11 cellular contexts compared by ENCODE assay signal in the genomic region with DNA sequence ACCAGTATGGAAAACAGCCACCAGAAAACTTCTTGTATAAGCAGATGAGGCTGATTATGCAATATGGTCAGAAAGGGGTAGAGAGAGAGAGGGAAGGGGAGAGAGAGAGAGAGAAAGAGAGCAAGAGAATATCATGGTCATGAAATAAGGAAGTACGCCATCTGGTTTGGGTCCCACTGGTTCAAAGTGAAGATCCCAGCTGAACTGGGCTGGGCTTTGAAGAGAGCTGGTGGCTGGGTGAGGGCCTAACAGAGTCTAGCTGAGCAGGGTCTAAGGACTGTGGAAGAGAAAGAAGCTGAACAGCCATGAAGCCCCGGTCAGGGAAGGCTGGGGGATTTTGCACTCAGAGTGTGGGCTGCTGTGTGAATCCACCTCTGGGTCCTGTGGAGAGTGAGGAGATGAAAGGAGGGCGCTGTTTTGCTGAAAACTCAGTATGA. TPM values are rescaled to one million over a fixed set of nuclear protein-coding genes. Genes with fewer than 3 reads are reported as not detected.
DNase-seq lines count a peak whose midpoint lies in the region; ATAC-seq and TF ChIP-seq lines count a peak whose summit lies in the region.
"Had no signal": no experiment of that assay in that cellular context is flagged by ENCODE, and none has a peak within 500 bp of the region (broad histone marks: within the 10 kb centered on the region; RNA-seq: fewer than 3 reads in every experiment).

No MANE protein-coding gene starts in this region.

- no peak for DNase-seq in CD4-positive, alpha-beta T cell
- DNase-seq in KBM-7 (peak; percentile 94), activated B cell treated with CpG ODN at 0.5 μM for 24 hours (no peak), memory B cell (ENCODE audit: low spot score in 2 of 2) (no peak), NCI-H146 (lab: John Stamatoyannopoulos, UW) (no peak), NCI-H1048 (lab: John Stamatoyannopoulos, UW) (no peak), gastrocnemius medialis (no peak)
- DNase-seq in NK-92 treated with Interleukin-12 subunit alpha and Interleukin-12 subunit beta, amount 100 ng/mL, for 24 hours (lab: John Stamatoyannopoulos, UW): no peak
- DNase-seq: NCI-H345; stimulated activated CD4-positive, alpha-beta T cell treated with anti-CD3 and anti-CD28 coated beads, Interleukin-2, amount 100 ng/mL, for 48 hours had no signal

- H3K4me1 Mint-ChIP-seq in CD4-positive, alpha-beta T cell (ENCODE audit: low read depth): peaks cover 93% of the 10 kb centered on the region
- peaks cover 92% of the 10 kb centered on the region for H3K4me1 Mint-ChIP-seq in activated B cell treated with CpG ODN at 0.5 μM for 24 hours
- peaks cover 60% of the 10 kb centered on the region for H3K4me1 Mint-ChIP-seq in memory B cell

- no peak for ATAC-seq in CD4-positive, alpha-beta T cell (ENCODE audit: poor library complexity)
- ATAC-seq in activated B cell treated with CpG ODN at 0.5 μM for 24 hours (ENCODE audit: low read depth) (no peak), memory B cell (ENCODE audit: low read depth) (peak; percentile 3), gastrocnemius medialis (no peak)

- no peaks in the 10 kb centered on the region for H3K9me3 Mint-ChIP-seq in CD4-positive, alpha-beta T cell
- H3K9me3 Mint-ChIP-seq in activated B cell treated with CpG ODN at 0.5 μM for 24 hours (no peaks in the 10 kb centered on the region), memory B cell (no peaks in the 10 kb centered on the region)

- TF ChIP-seq POLR2A in gastrocnemius medialis (IDR thresholded peaks at IDR 0.05): no peak

- no peaks in the 10 kb centered on the region for H3K9me3 ChIP-seq in CD4-positive, alpha-beta T cell (ENCODE audit: control insufficient read depth, low read length)
- no peaks in the 10 kb centered on the region for H3K9me3 ChIP-seq in gastrocnemius medialis

- POLR2A ChIA-PET in CD4-positive, alpha-beta T cell (lab: Charles Lee): interaction anchor here (0.7 to 3.6 kb wide), 6 partner anchors 10 to 183 kb away, joined by 3 to 24 read pairs (median 6); partner anchors contain the start of genes TBC1D2 and TRIM14
- POLR2A ChIA-PET in activated B cell treated with CpG ODN at 0.5 μM for 24 hours (lab: Charles Lee): interaction anchor here (1.0 kb wide), 1 partner anchor 152 kb away, joined by 3 read pairs; no protein-coding TSS in a partner anchor

- CTCF ChIA-PET in CD4-positive, alpha-beta T cell (lab: Charles Lee): interaction anchor here (1.0 to 3.4 kb wide), 3 partner anchors 14 to 121 kb away, joined by 3 to 26 read pairs (median 5); partner anchors contain the start of genes ANP32B and TRIM14
- CTCF ChIA-PET in activated B cell treated with CpG ODN at 0.5 μM for 24 hours (lab: Charles Lee): interaction anchor here (0.6 to 1.0 kb wide), 2 partner anchors 13 to 159 kb away, joined by 3 to 4 read pairs; no protein-coding TSS in a partner anchor

- H3K36me3 ChIP-seq in gastrocnemius medialis: no peaks in the 10 kb centered on the region

- H3K27me3 Mint-ChIP-seq in CD4-positive, alpha-beta T cell: no peaks in the 10 kb centered on the region
- H3K27me3 Mint-ChIP-seq in activated B cell treated with CpG ODN at 0.5 μM for 24 hours: no peaks in the 10 kb centered on the region
- no peaks in the 10 kb centered on the region for H3K27me3 Mint-ChIP-seq in memory B cell

- TF ChIP-seq CTCF in CD4-positive, alpha-beta T cell (IDR thresholded peaks at IDR 0.05): no peak
- TF ChIP-seq CTCF in activated B cell treated with CpG ODN at 0.5 μM for 24 hours (IDR thresholded peaks at IDR 0.05) (no peak), gastrocnemius medialis (IDR thresholded peaks at IDR 0.05 in 4 of 5, conservative IDR thresholded peaks at IDR 0.05 in 1 of 5) (no peak)

- intact Hi-C loops in CD4-positive, alpha-beta T cell (cut with DNase I, micrococcal nuclease): loop anchor here in 1 of 2 experiments (5.0 to 10.0 kb wide), 4 partner anchors 47 to 182 kb away; partner anchors contain the start of genes ANP32B, NANS, TBC1D2 and TRMO
- intact Hi-C loops in activated B cell treated with CpG ODN at 0.5 μM for 24 hours (cut with micrococcal nuclease): loop anchor here (10.0 kb wide), 1 partner anchor 470 kb away; the partner anchor contains the start of genes NCBP1 and TSTD2
- intact Hi-C loops in gastrocnemius medialis (cut with DNase I; ENCODE audit: low total_unique reads): no loop called here

- peaks cover 64% of the 10 kb centered on the region for H3K36me3 Mint-ChIP-seq in CD4-positive, alpha-beta T cell (ENCODE audit: low read depth)
- peaks cover 6% of the 10 kb centered on the region for H3K36me3 Mint-ChIP-seq in activated B cell treated with CpG ODN at 0.5 μM for 24 hours (ENCODE audit: low read depth)
- H3K36me3 Mint-ChIP-seq in memory B cell: peaks cover 10% of the 10 kb centered on the region

- H3K4me3 Mint-ChIP-seq in CD4-positive, alpha-beta T cell: peak overlapping the region; percentile 52
- peak overlapping the region; percentile 48 for H3K4me3 Mint-ChIP-seq in activated B cell treated with CpG ODN at 0.5 μM for 24 hours
- peak overlapping the region; percentile 50 for H3K4me3 Mint-ChIP-seq in memory B cell

- H3K27me3 ChIP-seq in CD4-positive, alpha-beta T cell (ENCODE audit: control insufficient read depth, insufficient read depth, low read length): no peaks in the 10 kb centered on the region
- H3K27me3 ChIP-seq in gastrocnemius medialis: no peaks in the 10 kb centered on the region
- H3K27me3 ChIP-seq: tibial nerve had no signal

- peak overlapping the region; percentile 51 for H3K27ac ChIP-seq in CD4-positive, alpha-beta T cell (ENCODE audit: low read depth, low read length)
- H3K27ac ChIP-seq in gastrocnemius medialis: no peak overlapping the region

- H3K27ac Mint-ChIP-seq in CD4-positive, alpha-beta T cell: peak overlapping the region; percentile 91
- H3K27ac Mint-ChIP-seq in activated B cell treated with CpG ODN at 0.5 μM for 24 hours (peak overlapping the region; percentile 81), memory B cell (peak overlapping the region; percentile 93)

- no peak overlapping the region for H3K4me3 ChIP-seq in gastrocnemius medialis
- H3K4me3 ChIP-seq: tibial nerve had no signal

- H3K4me1 ChIP-seq in gastrocnemius medialis: no peaks in the 10 kb centered on the region

- in situ Hi-C loops in KBM-7 (cut with MboI; ENCODE audit: low pct_unique_long_range_greater_than_20kb, low sequenced_read_pairs): no loop called here
- in situ Hi-C loops in gastrocnemius medialis (cut with MboI; ENCODE audit: low sequenced_read_pairs in 4 of 4): no loop called here

RNA-seq across cellular contexts. Expression of gene TRIM14, which starts 14.6 kb away (rescaled TPM):
- total RNA-seq in CD4-positive, alpha-beta T cell: 10 to 100 TPM; 23.5 to 23.6 TPM
- 11.7 and 12.8 TPM in 2 replicates for total RNA-seq in activated B cell treated with CpG ODN at 0.5 μM for 24 hours
- 1 to 10 TPM; 1.1 to 3.2 (median 1.3) TPM for total RNA-seq in gastrocnemius medialis

RNA-seq across cellular contexts. Expression of gene NANS, which starts 47.9 kb away (rescaled TPM):
- total RNA-seq in CD4-positive, alpha-beta T cell: 10 to 100 TPM; 70.5 to 74.0 TPM
- 21.6 and 21.8 TPM in 2 replicates for total RNA-seq in activated B cell treated with CpG ODN at 0.5 μM for 24 hours
- total RNA-seq in gastrocnemius medialis: 10 to 100 TPM; 29.0 to 64.7 (median 34.2) TPM
